ENCODE assay signal across 1 cellular context in genomic region chr18:79211844-79212243, GRCh38.
TF ChIP-seq lines count a peak whose summit lies in the region.

No MANE protein-coding gene starts in this region.

TF ChIP-seq in GM12878, 131 proteins besides CTCF, POLR2A, EP300 and RAD21:
- TF ChIP-seq TARDBP (IDR thresholded peaks at IDR 0.05; ENCODE audit: borderline replicate concordance): no peak
- TF ChIP-seq, protein P1, sequence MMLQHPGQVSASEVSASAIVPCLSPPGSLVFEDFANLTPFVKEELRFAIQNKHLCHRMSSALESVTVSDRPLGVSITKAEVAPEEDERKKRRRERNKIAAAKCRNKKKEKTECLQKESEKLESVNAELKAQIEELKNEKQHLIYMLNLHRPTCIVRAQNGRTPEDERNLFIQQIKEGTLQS (IDR thresholded peaks at IDR 0.05; ENCODE audit: borderline replicate concordance, extremely low read depth, low read depth, low read length): no peak
